1 cellular context compared by ENCODE assay signal in genomic region chr17:75003070-75003956, GRCh38.
TF ChIP-seq lines count a peak whose summit lies in the region.

No MANE protein-coding gene starts in this region.

TF ChIP-seq in WTC11, 78 proteins besides CTCF, POLR2A, EP300 and RAD21 (continued from another document):
- TF ChIP-seq ERG (CRISPR knock-in tag; IDR thresholded peaks at IDR 0.05) (no peak), NFYB (CRISPR knock-in tag; conservative IDR thresholded peaks at IDR 0.05; ENCODE audit: low read depth) (no peak), SOX15 (CRISPR knock-in tag; IDR thresholded peaks at IDR 0.05) (no peak), TCF7 (CRISPR knock-in tag; IDR thresholded peaks at IDR 0.05; ENCODE audit: low read depth) (no peak)
TF ChIP-seq in WTC11: peak in this region for 0.
